In genomic region chr11:47724041-47724729, GRCh38 we compare ENCODE assay signal across 11 cellular contexts. TPM values are rescaled to one million over a fixed set of nuclear protein-coding genes. Genes with fewer than 3 reads are reported as not detected.
DNase-seq lines count a peak whose midpoint lies in the region; ATAC-seq and TF ChIP-seq lines count a peak whose summit lies in the region.
"Had no signal": no experiment of that assay in that cellular context is flagged by ENCODE, and none has a peak within 500 bp of the region (broad histone marks: within the 10 kb centered on the region; RNA-seq: fewer than 3 reads in every experiment).

No MANE protein-coding gene starts in this region.

- H3K27ac ChIP-seq in mammary epithelial cell (ENCODE audit: insufficient read depth, low read depth, low read length) (no peak overlapping the region), mesenchymal stem cell (ENCODE audit: low read length, poor library complexity, severe bottlenecking) (peak overlapping the region; percentile 23)

- H3K9ac ChIP-seq in mammary epithelial cell (ENCODE audit: insufficient read depth, low read length): no peak overlapping the region
- no peak overlapping the region for H3K9ac ChIP-seq in mesenchymal stem cell (ENCODE audit: low read length)

- no peak overlapping the region for H3K4me3 Mint-ChIP-seq in activated CD8-positive, alpha-beta memory T cell treated with anti-CD3 and anti-CD28 coated beads, Interleukin-2, amount 10 ng/mL, durations not matched to agents 7 days and 5 days

- H3K79me1 ChIP-seq in mesenchymal stem cell (replicated peaks; ENCODE audit: low read length, poor library complexity, severe bottlenecking): peaks cover 12% of the 10 kb centered on the region

- H3K4ac ChIP-seq in mesenchymal stem cell (ENCODE audit: low read depth in 1 of 2, low read length in 2 of 2): no peak overlapping the region

- no peak overlapping the region for H3K14ac ChIP-seq in mesenchymal stem cell (ENCODE audit: low read length in 2 of 2)

- H3K4me3 ChIP-seq in AG09309 (ENCODE audit: control insufficient read depth, low read depth, low read length) (no peak overlapping the region), mammary epithelial cell (replicated peaks in 1 of 3; ENCODE audit: insufficient read depth in 1 of 3, low read depth in 2 of 3, low read length in 3 of 3) (no peak overlapping the region), mesenchymal stem cell (ENCODE audit: insufficient read depth in 1 of 2, low read depth in 1 of 2, low read length in 2 of 2) (no peak overlapping the region), BE2C (ENCODE audit: low read depth, low read length) (no peak overlapping the region)
- H3K4me3 ChIP-seq: SK-N-MC had no signal

- in situ Hi-C loops in mammary epithelial cell (cut with MboI; ENCODE audit: low sequenced_read_pairs in 2 of 2): no loop called here

- H3K23ac ChIP-seq in mesenchymal stem cell (ENCODE audit: low read length in 2 of 2): no peak overlapping the region

- no peak for ATAC-seq in activated CD8-positive, alpha-beta memory T cell treated with anti-CD3 and anti-CD28 coated beads, Interleukin-2, amount 10 ng/mL, durations not matched to agents 7 days and 5 days

- H3K9me3 Mint-ChIP-seq in activated CD8-positive, alpha-beta memory T cell treated with anti-CD3 and anti-CD28 coated beads, Interleukin-2, amount 10 ng/mL, durations not matched to agents 7 days and 5 days (ENCODE audit: low read depth): no peaks in the 10 kb centered on the region
- H3K9me3 Mint-ChIP-seq: activated naive CD4-positive, alpha-beta T cell treated with anti-CD3 and anti-CD28 coated beads, Interleukin-2, amount 50 U/mL, for 72 hours had no signal

- no peak overlapping the region for H2AFZ ChIP-seq in mammary epithelial cell (ENCODE audit: low read depth, low read length)
- no peak overlapping the region for H2AFZ ChIP-seq in mesenchymal stem cell (ENCODE audit: low read depth, low read length)

- H3K36me3 ChIP-seq in mammary epithelial cell (ENCODE audit: insufficient read depth, low read length) (peaks cover 53% of the 10 kb centered on the region), mesenchymal stem cell (ENCODE audit: control insufficient read depth in 1 of 2, insufficient read depth in 2 of 2, low read depth in 1 of 2, low read length in 2 of 2) (peaks cover 53 to 95% of the 10 kb centered on the region in 2 experiments), BE2C (peaks cover 44% of the 10 kb centered on the region)

- H3K4me2 ChIP-seq in mammary epithelial cell (ENCODE audit: insufficient read depth, low read depth, low read length) (no peak overlapping the region), mesenchymal stem cell (ENCODE audit: low read length, poor library complexity, severe bottlenecking) (no peak overlapping the region)

- H3K4me1 ChIP-seq in mammary epithelial cell (ENCODE audit: insufficient read depth, low read length) (peaks cover 5% of the 10 kb centered on the region), mesenchymal stem cell (ENCODE audit: control insufficient read depth, insufficient read depth, low read depth, low read length) (peaks cover 2% of the 10 kb centered on the region), BE2C (no peaks in the 10 kb centered on the region)

- H4K20me1 ChIP-seq in mammary epithelial cell (ENCODE audit: insufficient read depth, low read length): peaks cover 1% of the 10 kb centered on the region

- no peak overlapping the region for H2AK5ac ChIP-seq in mesenchymal stem cell (ENCODE audit: low read length, severe bottlenecking)

- H3K27me3 ChIP-seq in mammary epithelial cell (ENCODE audit: insufficient read depth, low read length) (no peaks in the 10 kb centered on the region), mesenchymal stem cell (ENCODE audit: control insufficient read depth in 1 of 2, insufficient read depth in 1 of 2, low read length in 2 of 2) (no peaks in the 10 kb centered on the region), BE2C (no peaks in the 10 kb centered on the region)

- no peak overlapping the region for H2BK5ac ChIP-seq in mesenchymal stem cell (ENCODE audit: low read depth, low read length, poor library complexity, severe bottlenecking)

- no peak overlapping the region for H2BK15ac ChIP-seq in mesenchymal stem cell (ENCODE audit: low read depth, poor library complexity, severe bottlenecking)

- H2BK12ac ChIP-seq in mesenchymal stem cell (ENCODE audit: low read length in 2 of 2): no peak overlapping the region

- H4K8ac ChIP-seq in mesenchymal stem cell (ENCODE audit: low read length): peak overlapping the region; percentile 19

- H3K27me3 Mint-ChIP-seq in activated CD8-positive, alpha-beta memory T cell treated with anti-CD3 and anti-CD28 coated beads, Interleukin-2, amount 10 ng/mL, durations not matched to agents 7 days and 5 days: no peaks in the 10 kb centered on the region

- no peaks in the 10 kb centered on the region for H3K9me3 ChIP-seq in mammary epithelial cell (replicated peaks; ENCODE audit: insufficient read depth, low read length)
- no peaks in the 10 kb centered on the region for H3K9me3 ChIP-seq in mesenchymal stem cell (ENCODE audit: control insufficient read depth, low read length)
- H3K9me3 ChIP-seq in BE2C: no peaks in the 10 kb centered on the region

- H3K18ac ChIP-seq in mesenchymal stem cell (ENCODE audit: low read depth in 1 of 2, low read length in 2 of 2): no peak overlapping the region

- BruUV-seq in mammary epithelial cell (replicated peaks; lab: Mats Ljungman, UMichigan): no TSS peak

- 86% methylated on average over 5 of the region's 6 CpGs for WGBS in mammary epithelial cell (ENCODE audit: low coverage, missing lambda C conversion rate)
- 64% methylated on average over 3 of the region's 6 CpGs for WGBS in mesenchymal stem cell

- H2BK120ac ChIP-seq in mesenchymal stem cell (ENCODE audit: low read depth, low read length): no peak overlapping the region

- peaks cover 12% of the 10 kb centered on the region for H3K79me2 ChIP-seq in mammary epithelial cell (ENCODE audit: insufficient read depth, low read length)

- no peak for TF ChIP-seq CTCF in AG09309 (IDR thresholded peaks at IDR 0.05; ENCODE audit: control insufficient read depth, insufficient read depth, low read depth, low read length, missing control alignments)
- TF ChIP-seq CTCF in mammary epithelial cell (conservative IDR thresholded peaks at IDR 0.05 in 1 of 2, IDR thresholded peaks at IDR 0.05 in 1 of 2; ENCODE audit: extremely low read depth in 1 of 2, insufficient read depth in 1 of 2, low read depth in 1 of 2, low read length in 2 of 2): no peak
- TF ChIP-seq CTCF in BE2C (IDR thresholded peaks at IDR 0.05; ENCODE audit: low read depth, low read length): no peak

- peak overlapping the region; percentile 25 for H4K91ac ChIP-seq in mesenchymal stem cell (ENCODE audit: low read length)

- H3K4me1 Mint-ChIP-seq in activated CD8-positive, alpha-beta memory T cell treated with anti-CD3 and anti-CD28 coated beads, Interleukin-2, amount 10 ng/mL, durations not matched to agents 7 days and 5 days: peaks cover 9% of the 10 kb centered on the region

- DNase-seq in AG09309 (ENCODE audit: low read depth) (peak; percentile 5), LHCN-M2 (ENCODE audit: low read depth) (peak; percentile 53), mammary epithelial cell (peak; percentile 27), mesenchymal stem cell (peak; percentile 91), retina (no peak), BE2C (no peak), NCI-H1930 (lab: John Stamatoyannopoulos, UW) (no peak)
- DNase-seq in activated CD8-positive, alpha-beta memory T cell treated with anti-CD3 and anti-CD28 coated beads, Interleukin-2, amount 10 ng/mL, durations not matched to agents 7 days and 5 days: no peak
- DNase-seq: GDM1 had no signal

- no peak overlapping the region for H3K27ac Mint-ChIP-seq in activated CD8-positive, alpha-beta memory T cell treated with anti-CD3 and anti-CD28 coated beads, Interleukin-2, amount 10 ng/mL, durations not matched to agents 7 days and 5 days

- dilution Hi-C loops in mammary epithelial cell (cut with HindIII; ENCODE audit: low sequenced_read_pairs): no loop called here

- CTCF ChIA-PET in mammary epithelial cell (lab: Charles Lee; ENCODE audit: low non-redundant PET): no interaction called here
- CTCF ChIA-PET in activated CD8-positive, alpha-beta memory T cell treated with anti-CD3 and anti-CD28 coated beads, Interleukin-2, amount 10 ng/mL, durations not matched to agents 7 days and 5 days (lab: Charles Lee): interaction anchor here (1.1 kb wide), 1 partner anchor 10 kb away, joined by 3 read pairs; no protein-coding TSS in a partner anchor

- intact Hi-C loops in mammary epithelial cell (cut with micrococcal nuclease): no loop called here

- peaks cover 50% of the 10 kb centered on the region for H3K36me3 Mint-ChIP-seq in activated CD8-positive, alpha-beta memory T cell treated with anti-CD3 and anti-CD28 coated beads, Interleukin-2, amount 10 ng/mL, durations not matched to agents 7 days and 5 days

RNA-seq across cellular contexts. Expression of gene AGBL2, which starts 9.0 kb away (rescaled TPM):
- total RNA-seq in LHCN-M2 (2014; rRNA removed): 0.38 and 0.92 TPM in 2 replicates
- 0.51 TPM for polyA plus RNA-seq in LHCN-M2 (2012)
- 1 to 10 TPM; 1.7 to 2.3 TPM for total RNA-seq in mammary epithelial cell
- polyA plus RNA-seq in mammary epithelial cell: 1.0 TPM
- polyA minus RNA-seq in mammary epithelial cell: not detected
- 0.76 TPM for polyA plus RNA-seq in mesenchymal stem cell (2013, experiment 1 of 2)
- polyA plus RNA-seq in mesenchymal stem cell (2013, experiment 2 of 2): 0.88 TPM
- 10 to 100 TPM in 1 of 2 experiments, 1 to 10 TPM in 1; 5.6 to 10.3 TPM for total RNA-seq in activated CD8-positive, alpha-beta memory T cell treated with anti-CD3 and anti-CD28 coated beads, Interleukin-2, amount 10 ng/mL, durations not matched to agents 7 days and 5 days
- not detected for polyA plus RNA-seq in BE2C (2012; ENCODE audit: insufficient read depth, insufficient read length, low read depth)

RNA-seq across cellular contexts. Expression of gene FNBP4, which starts 43.0 kb away (rescaled TPM):
- 32.4 and 37.9 TPM in 2 replicates for total RNA-seq in LHCN-M2 (2014; rRNA removed)
- polyA plus RNA-seq in LHCN-M2 (2012): 11.3 TPM
- 10 to 100 TPM; 71.7 to 87.2 TPM for total RNA-seq in mammary epithelial cell
- 40.3 TPM for polyA plus RNA-seq in mammary epithelial cell
- polyA minus RNA-seq in mammary epithelial cell: 32.7 TPM
- 59.5 TPM for polyA plus RNA-seq in mesenchymal stem cell (2013, experiment 1 of 2)
- 54.7 TPM for polyA plus RNA-seq in mesenchymal stem cell (2013, experiment 2 of 2)
- total RNA-seq in activated CD8-positive, alpha-beta memory T cell treated with anti-CD3 and anti-CD28 coated beads, Interleukin-2, amount 10 ng/mL, durations not matched to agents 7 days and 5 days: 100 to 1,000 TPM; 142 to 182 TPM
- polyA plus RNA-seq in BE2C (2012; ENCODE audit: insufficient read depth, insufficient read length, low read depth): 29.9 TPM

Comparison
In these comparisons a context has a peak if more than half of its experiments do, and no peak if none do; other contexts are left out.
1. DNase-seq: peak in AG09309 (single experiment), LHCN-M2 (single experiment), mammary epithelial cell (single experiment) and mesenchymal stem cell (single experiment); none in retina (single experiment), activated CD8-positive, alpha-beta memory T cell treated with anti-CD3 and anti-CD28 coated beads, Interleukin-2, amount 10 ng/mL, durations not matched to agents 7 days and 5 days (single experiment), BE2C (single experiment) and NCI-H1930 (0 of 2).